1 cellular context compared by ENCODE assay signal in the genomic region with DNA sequence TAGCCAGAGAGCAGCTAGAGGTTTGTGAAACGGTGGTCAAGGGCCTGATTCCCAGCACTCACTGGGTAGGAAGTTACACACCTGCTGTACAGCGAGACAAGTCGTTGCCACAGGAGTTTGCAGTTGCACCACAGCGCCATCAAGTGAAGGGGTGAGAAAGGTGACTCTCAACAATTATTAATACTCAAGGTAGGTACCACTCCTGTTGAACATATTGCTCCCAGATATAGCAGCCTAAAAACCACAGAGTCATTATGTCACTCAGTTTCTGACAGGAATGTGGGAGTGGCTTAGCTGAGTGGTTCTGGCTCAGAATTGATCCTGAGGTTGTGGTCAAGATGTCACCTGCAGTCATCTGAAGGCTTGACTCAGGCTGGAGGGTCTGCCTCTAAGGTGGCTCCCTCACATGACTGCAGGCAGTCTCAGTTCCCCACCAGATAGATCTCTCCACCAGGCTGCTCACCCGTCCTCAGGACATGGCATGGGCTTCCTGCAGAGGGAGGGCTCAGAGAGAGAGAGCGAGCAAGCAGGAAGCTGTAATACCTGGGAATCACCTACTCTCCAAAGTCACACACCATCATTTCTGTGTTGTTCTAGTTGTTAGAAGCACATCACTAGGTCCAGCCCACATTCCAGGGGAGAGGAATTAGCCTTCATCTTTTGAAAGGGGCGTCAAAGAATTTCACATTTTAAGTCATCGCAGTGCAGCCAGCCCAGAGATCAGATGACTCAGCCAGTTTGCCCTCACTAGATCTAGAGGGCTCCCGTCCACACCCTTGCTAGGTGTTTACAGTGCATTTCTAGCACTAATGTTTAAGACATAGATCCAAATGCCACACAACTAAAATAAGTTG.
A peak's percentile ranks its signal among the peaks of the same experiment; 100 is the strongest.
TF ChIP-seq lines count a peak whose summit lies in the region.

No MANE protein-coding gene starts in this region.

TF ChIP-seq in K562, 482 proteins besides CTCF, POLR2A, EP300 and RAD21 (continued from another document and continues in another):
- TF ChIP-seq, protein P1, sequence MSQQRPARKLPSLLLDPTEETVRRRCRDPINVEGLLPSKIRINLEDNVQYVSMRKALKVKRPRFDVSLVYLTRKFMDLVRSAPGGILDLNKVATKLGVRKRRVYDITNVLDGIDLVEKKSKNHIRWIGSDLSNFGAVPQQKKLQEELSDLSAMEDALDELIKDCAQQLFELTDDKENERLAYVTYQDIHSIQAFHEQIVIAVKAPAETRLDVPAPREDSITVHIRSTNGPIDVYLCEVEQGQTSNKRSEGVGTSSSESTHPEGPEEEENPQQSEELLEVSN (IDR thresholded peaks at IDR 0.05; ENCODE audit: borderline replicate concordance in 1 of 2, extremely low read depth in 1 of 2, insufficient read depth in 1 of 2, insufficient read length in 1 of 2, low read depth in 1 of 2, low read length in 1 of 2, poor library complexity in 1 of 2, severe bottlenecking in 1 of 2), result no peak
- TF ChIP-seq, protein P2, sequence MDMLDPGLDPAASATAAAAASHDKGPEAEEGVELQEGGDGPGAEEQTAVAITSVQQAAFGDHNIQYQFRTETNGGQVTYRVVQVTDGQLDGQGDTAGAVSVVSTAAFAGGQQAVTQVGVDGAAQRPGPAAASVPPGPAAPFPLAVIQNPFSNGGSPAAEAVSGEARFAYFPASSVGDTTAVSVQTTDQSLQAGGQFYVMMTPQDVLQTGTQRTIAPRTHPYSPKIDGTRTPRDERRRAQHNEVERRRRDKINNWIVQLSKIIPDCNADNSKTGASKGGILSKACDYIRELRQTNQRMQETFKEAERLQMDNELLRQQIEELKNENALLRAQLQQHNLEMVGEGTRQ (CRISPR knock-in tag; IDR thresholded peaks at IDR 0.05), result no peak
- TF ChIP-seq, protein P3, sequence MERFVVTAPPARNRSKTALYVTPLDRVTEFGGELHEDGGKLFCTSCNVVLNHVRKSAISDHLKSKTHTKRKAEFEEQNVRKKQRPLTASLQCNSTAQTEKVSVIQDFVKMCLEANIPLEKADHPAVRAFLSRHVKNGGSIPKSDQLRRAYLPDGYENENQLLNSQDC (CRISPR knock-in tag; IDR thresholded peaks at IDR 0.05), result no peak
- TF ChIP-seq SMAD2 (IDR thresholded peaks at IDR 0.05; ENCODE audit: low read depth, low read length) (no peak), SRSF9 (IDR thresholded peaks at IDR 0.05; ENCODE audit: borderline replicate concordance, low read depth, low read length) (no peak), CHD2 (IDR thresholded peaks at IDR 0.05; ENCODE audit: low read depth, low read length) (0 out of 2 replicates have a peak, but pooled peaks have one; percentile 29), MEIS2 (IDR thresholded peaks at IDR 0.05; ENCODE audit: partially characterized antibody) (peak; percentile 96), YBX1 (IDR thresholded peaks at IDR 0.05) (no peak), SNRNP70 (optimal IDR thresholded peaks at IDR 0.05; ENCODE audit: low read depth, low read length) (no peak), ZNF165 (CRISPR knock-in tag; IDR thresholded peaks at IDR 0.05; ENCODE audit: borderline replicate concordance) (no peak), L3MBTL2 (IDR thresholded peaks at IDR 0.05) (peak; percentile 78), BRD9 (IDR thresholded peaks at IDR 0.05; ENCODE audit: low read depth, partially characterized antibody) (no peak), RBM34 (IDR thresholded peaks at IDR 0.05; ENCODE audit: borderline replicate concordance, insufficient read depth, low read length) (no peak), RFX7 (CRISPR knock-in tag; IDR thresholded peaks at IDR 0.05) (no peak), ZNF696 (CRISPR knock-in tag; conservative IDR thresholded peaks at IDR 0.05) (no peak), FOXJ2 (tag; IDR thresholded peaks at IDR 0.05) (0 out of 2 replicates have a peak, but pooled peaks have one; percentile 4), PCBP2 (IDR thresholded peaks at IDR 0.05; ENCODE audit: low read depth, low read length, poor library complexity, severe bottlenecking) (no peak), RFX1 (IDR thresholded peaks at IDR 0.05) (no peak), BRD4 (IDR thresholded peaks at IDR 0.05) (no peak), SIN3A (IDR thresholded peaks at IDR 0.05; ENCODE audit: borderline replicate concordance in 2 of 2, control insufficient read depth in 1 of 2, low read depth in 2 of 2, low read length in 2 of 2) (no peak), NRF1 (conservative IDR thresholded peaks at IDR 0.05 in 1 of 2, IDR thresholded peaks at IDR 0.05 in 1 of 2) (0 out of 4 replicates have a peak, but pooled peaks of 1 of the 2 experiments have one; percentile 35), RBM25 (IDR thresholded peaks at IDR 0.05; ENCODE audit: low read depth, low read length, severe bottlenecking) (no peak), PYGO2 (tag; IDR thresholded peaks at IDR 0.05) (no peak), SOX6 (IDR thresholded peaks at IDR 0.05) (peak; percentile 67; the same call in 1 of the 2 replicates), CSDE1 (IDR thresholded peaks at IDR 0.05) (no peak), ZBTB8A (IDR thresholded peaks at IDR 0.05; ENCODE audit: partially characterized antibody) (no peak), IFI16 (CRISPR knock-in tag; IDR thresholded peaks at IDR 0.05) (no peak), ARID2 (IDR thresholded peaks at IDR 0.05) (peak; percentile 91), GTF2F1 (IDR thresholded peaks at IDR 0.05; ENCODE audit: low read depth, low read length) (no peak), SNIP1 (IDR thresholded peaks at IDR 0.05; ENCODE audit: low read depth) (no peak)
- TF ChIP-seq, protein P4, sequence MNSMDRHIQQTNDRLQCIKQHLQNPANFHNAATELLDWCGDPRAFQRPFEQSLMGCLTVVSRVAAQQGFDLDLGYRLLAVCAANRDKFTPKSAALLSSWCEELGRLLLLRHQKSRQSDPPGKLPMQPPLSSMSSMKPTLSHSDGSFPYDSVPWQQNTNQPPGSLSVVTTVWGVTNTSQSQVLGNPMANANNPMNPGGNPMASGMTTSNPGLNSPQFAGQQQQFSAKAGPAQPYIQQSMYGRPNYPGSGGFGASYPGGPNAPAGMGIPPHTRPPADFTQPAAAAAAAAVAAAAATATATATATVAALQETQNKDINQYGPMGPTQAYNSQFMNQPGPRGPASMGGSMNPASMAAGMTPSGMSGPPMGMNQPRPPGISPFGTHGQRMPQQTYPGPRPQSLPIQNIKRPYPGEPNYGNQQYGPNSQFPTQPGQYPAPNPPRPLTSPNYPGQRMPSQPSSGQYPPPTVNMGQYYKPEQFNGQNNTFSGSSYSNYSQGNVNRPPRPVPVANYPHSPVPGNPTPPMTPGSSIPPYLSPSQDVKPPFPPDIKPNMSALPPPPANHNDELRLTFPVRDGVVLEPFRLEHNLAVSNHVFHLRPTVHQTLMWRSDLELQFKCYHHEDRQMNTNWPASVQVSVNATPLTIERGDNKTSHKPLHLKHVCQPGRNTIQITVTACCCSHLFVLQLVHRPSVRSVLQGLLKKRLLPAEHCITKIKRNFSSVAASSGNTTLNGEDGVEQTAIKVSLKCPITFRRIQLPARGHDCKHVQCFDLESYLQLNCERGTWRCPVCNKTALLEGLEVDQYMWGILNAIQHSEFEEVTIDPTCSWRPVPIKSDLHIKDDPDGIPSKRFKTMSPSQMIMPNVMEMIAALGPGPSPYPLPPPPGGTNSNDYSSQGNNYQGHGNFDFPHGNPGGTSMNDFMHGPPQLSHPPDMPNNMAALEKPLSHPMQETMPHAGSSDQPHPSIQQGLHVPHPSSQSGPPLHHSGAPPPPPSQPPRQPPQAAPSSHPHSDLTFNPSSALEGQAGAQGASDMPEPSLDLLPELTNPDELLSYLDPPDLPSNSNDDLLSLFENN (IDR thresholded peaks at IDR 0.05; ENCODE audit: low read depth in 2 of 2, low read length in 2 of 2), result peak in 1 of 2 experiments; percentile 51; a peak in 1 of 4 replicates
- TF ChIP-seq, protein P5, sequence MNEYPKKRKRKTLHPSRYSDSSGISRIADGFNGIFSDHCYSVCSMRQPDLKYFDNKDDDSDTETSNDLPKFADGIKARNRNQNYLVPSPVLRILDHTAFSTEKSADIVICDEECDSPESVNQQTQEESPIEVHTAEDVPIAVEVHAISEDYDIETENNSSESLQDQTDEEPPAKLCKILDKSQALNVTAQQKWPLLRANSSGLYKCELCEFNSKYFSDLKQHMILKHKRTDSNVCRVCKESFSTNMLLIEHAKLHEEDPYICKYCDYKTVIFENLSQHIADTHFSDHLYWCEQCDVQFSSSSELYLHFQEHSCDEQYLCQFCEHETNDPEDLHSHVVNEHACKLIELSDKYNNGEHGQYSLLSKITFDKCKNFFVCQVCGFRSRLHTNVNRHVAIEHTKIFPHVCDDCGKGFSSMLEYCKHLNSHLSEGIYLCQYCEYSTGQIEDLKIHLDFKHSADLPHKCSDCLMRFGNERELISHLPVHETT (CRISPR knock-in tag; conservative IDR thresholded peaks at IDR 0.05 in 1 of 2, IDR thresholded peaks at IDR 0.05 in 1 of 2), result peak in 1 of 2 experiments; percentile 40; a peak in 1 of 4 replicates
- TF ChIP-seq, protein P6, sequence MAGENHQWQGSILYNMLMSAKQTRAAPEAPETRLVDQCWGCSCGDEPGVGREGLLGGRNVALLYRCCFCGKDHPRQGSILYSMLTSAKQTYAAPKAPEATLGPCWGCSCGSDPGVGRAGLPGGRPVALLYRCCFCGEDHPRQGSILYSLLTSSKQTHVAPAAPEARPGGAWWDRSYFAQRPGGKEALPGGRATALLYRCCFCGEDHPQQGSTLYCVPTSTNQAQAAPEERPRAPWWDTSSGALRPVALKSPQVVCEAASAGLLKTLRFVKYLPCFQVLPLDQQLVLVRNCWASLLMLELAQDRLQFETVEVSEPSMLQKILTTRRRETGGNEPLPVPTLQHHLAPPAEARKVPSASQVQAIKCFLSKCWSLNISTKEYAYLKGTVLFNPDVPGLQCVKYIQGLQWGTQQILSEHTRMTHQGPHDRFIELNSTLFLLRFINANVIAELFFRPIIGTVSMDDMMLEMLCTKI (IDR thresholded peaks at IDR 0.05; ENCODE audit: partially characterized antibody), result no peak
- TF ChIP-seq, protein P7, sequence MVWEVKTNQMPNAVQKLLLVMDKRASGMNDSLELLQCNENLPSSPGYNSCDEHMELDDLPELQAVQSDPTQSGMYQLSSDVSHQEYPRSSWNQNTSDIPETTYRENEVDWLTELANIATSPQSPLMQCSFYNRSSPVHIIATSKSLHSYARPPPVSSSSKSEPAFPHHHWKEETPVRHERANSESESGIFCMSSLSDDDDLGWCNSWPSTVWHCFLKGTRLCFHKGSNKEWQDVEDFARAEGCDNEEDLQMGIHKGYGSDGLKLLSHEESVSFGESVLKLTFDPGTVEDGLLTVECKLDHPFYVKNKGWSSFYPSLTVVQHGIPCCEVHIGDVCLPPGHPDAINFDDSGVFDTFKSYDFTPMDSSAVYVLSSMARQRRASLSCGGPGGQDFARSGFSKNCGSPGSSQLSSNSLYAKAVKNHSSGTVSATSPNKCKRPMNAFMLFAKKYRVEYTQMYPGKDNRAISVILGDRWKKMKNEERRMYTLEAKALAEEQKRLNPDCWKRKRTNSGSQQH (CRISPR knock-in tag; IDR thresholded peaks at IDR 0.05), result no peak
- TF ChIP-seq, protein P8, sequence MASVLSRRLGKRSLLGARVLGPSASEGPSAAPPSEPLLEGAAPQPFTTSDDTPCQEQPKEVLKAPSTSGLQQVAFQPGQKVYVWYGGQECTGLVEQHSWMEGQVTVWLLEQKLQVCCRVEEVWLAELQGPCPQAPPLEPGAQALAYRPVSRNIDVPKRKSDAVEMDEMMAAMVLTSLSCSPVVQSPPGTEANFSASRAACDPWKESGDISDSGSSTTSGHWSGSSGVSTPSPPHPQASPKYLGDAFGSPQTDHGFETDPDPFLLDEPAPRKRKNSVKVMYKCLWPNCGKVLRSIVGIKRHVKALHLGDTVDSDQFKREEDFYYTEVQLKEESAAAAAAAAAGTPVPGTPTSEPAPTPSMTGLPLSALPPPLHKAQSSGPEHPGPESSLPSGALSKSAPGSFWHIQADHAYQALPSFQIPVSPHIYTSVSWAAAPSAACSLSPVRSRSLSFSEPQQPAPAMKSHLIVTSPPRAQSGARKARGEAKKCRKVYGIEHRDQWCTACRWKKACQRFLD (CRISPR knock-in tag; IDR thresholded peaks at IDR 0.05), result no peak
- TF ChIP-seq, protein P9, sequence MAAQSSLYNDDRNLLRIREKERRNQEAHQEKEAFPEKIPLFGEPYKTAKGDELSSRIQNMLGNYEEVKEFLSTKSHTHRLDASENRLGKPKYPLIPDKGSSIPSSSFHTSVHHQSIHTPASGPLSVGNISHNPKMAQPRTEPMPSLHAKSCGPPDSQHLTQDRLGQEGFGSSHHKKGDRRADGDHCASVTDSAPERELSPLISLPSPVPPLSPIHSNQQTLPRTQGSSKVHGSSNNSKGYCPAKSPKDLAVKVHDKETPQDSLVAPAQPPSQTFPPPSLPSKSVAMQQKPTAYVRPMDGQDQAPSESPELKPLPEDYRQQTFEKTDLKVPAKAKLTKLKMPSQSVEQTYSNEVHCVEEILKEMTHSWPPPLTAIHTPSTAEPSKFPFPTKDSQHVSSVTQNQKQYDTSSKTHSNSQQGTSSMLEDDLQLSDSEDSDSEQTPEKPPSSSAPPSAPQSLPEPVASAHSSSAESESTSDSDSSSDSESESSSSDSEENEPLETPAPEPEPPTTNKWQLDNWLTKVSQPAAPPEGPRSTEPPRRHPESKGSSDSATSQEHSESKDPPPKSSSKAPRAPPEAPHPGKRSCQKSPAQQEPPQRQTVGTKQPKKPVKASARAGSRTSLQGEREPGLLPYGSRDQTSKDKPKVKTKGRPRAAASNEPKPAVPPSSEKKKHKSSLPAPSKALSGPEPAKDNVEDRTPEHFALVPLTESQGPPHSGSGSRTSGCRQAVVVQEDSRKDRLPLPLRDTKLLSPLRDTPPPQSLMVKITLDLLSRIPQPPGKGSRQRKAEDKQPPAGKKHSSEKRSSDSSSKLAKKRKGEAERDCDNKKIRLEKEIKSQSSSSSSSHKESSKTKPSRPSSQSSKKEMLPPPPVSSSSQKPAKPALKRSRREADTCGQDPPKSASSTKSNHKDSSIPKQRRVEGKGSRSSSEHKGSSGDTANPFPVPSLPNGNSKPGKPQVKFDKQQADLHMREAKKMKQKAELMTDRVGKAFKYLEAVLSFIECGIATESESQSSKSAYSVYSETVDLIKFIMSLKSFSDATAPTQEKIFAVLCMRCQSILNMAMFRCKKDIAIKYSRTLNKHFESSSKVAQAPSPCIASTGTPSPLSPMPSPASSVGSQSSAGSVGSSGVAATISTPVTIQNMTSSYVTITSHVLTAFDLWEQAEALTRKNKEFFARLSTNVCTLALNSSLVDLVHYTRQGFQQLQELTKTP (IDR thresholded peaks at IDR 0.05; ENCODE audit: low read depth in 1 of 2, partially characterized antibody in 2 of 2), result peak in 1 of 2 experiments; percentile 34
- TF ChIP-seq, protein P10, sequence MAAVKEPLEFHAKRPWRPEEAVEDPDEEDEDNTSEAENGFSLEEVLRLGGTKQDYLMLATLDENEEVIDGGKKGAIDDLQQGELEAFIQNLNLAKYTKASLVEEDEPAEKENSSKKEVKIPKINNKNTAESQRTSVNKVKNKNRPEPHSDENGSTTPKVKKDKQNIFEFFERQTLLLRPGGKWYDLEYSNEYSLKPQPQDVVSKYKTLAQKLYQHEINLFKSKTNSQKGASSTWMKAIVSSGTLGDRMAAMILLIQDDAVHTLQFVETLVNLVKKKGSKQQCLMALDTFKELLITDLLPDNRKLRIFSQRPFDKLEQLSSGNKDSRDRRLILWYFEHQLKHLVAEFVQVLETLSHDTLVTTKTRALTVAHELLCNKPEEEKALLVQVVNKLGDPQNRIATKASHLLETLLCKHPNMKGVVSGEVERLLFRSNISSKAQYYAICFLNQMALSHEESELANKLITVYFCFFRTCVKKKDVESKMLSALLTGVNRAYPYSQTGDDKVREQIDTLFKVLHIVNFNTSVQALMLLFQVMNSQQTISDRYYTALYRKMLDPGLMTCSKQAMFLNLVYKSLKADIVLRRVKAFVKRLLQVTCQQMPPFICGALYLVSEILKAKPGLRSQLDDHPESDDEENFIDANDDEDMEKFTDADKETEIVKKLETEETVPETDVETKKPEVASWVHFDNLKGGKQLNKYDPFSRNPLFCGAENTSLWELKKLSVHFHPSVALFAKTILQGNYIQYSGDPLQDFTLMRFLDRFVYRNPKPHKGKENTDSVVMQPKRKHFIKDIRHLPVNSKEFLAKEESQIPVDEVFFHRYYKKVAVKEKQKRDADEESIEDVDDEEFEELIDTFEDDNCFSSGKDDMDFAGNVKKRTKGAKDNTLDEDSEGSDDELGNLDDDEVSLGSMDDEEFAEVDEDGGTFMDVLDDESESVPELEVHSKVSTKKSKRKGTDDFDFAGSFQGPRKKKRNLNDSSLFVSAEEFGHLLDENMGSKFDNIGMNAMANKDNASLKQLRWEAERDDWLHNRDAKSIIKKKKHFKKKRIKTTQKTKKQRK (IDR thresholded peaks at IDR 0.05; ENCODE audit: borderline replicate concordance, low read depth, low read length), result no peak
